In the genomic region with DNA sequence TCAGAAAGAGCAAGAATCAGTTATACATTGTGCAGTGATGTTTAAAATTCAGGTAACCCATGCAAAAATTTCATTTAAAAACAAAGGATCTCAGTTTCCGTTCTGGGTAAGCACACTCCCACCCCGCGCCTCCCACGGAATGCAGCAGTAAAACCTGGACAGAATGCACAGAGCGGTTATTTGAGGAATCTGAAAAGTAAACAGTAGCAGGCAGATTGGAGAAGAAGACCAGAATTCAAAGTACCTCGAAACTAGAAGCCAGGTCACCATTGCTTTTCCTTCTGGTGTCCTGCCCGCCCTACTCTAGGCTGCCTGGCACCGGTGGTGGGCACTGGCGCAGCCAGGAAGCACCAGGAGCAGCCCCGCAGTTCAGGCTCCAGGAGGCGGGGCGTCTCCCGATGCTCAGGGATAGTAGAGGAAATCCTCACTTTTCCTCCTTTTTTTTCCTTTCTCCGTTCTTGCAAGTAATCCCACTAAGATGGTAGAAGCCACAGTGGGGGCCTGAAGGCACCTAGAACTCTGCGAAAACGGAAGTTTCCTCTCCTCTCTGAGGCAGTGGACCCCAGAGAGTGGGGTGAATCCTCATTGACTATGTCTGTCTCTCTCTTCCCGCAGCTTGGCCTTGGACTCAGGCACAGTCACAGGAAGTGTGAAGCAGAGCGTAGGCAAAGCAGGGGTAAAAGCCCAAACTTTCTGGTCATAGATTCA, we compare ENCODE assay signal across 1 cellular context.
A peak's percentile ranks its signal among the peaks of the same experiment; 100 is the strongest.
TF ChIP-seq lines count a peak whose summit lies in the region.

No MANE protein-coding gene starts in this region.

TF ChIP-seq in HepG2, 621 proteins besides CTCF, POLR2A, EP300 and RAD21 (continued from another document and continues in another):
- TF ChIP-seq, protein P1, sequence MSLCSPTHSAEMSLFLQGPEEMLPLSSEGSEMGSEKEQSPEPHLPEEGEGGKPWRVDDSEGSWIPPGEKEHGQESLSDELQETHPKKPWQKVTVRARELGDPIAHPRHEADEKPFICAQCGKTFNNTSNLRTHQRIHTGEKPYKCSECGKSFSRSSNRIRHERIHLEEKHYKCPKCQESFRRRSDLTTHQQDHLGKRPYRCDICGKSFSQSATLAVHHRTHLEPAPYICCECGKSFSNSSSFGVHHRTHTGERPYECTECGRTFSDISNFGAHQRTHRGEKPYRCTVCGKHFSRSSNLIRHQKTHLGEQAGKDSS (CRISPR knock-in tag; IDR thresholded peaks at IDR 0.05; ENCODE audit: borderline replicate concordance, low read depth): 0 out of 2 replicates have a peak, but pooled peaks have one; percentile 29
- no peak for TF ChIP-seq ZNF644 (CRISPR knock-in tag; IDR thresholded peaks at IDR 0.05; ENCODE audit: low read depth)
- TF ChIP-seq ZNF292 (CRISPR knock-in tag; IDR thresholded peaks at IDR 0.05; ENCODE audit: borderline replicate concordance, low read depth): peak; percentile 73; the same call in 1 of the 2 replicates
- TF ChIP-seq SOX13 (IDR thresholded peaks at IDR 0.05): no peak
- 0 out of 4 replicates have a peak, but pooled peaks of 1 of the 2 experiments have one; percentile 30 for TF ChIP-seq SOX13 (CRISPR knock-in tag; conservative IDR thresholded peaks at IDR 0.05 in 1 of 2, IDR thresholded peaks at IDR 0.05 in 1 of 2)
- no peak for TF ChIP-seq FOSL2 (CRISPR knock-in tag; IDR thresholded peaks at IDR 0.05)
- TF ChIP-seq TBX2 (CRISPR knock-in tag; IDR thresholded peaks at IDR 0.05; ENCODE audit: borderline replicate concordance): 0 out of 2 replicates have a peak, but pooled peaks have one; percentile 20
- TF ChIP-seq TCF7L2 (IDR thresholded peaks at IDR 0.05; ENCODE audit: low read depth, low read length): no peak
- no peak for TF ChIP-seq ZNF788 (CRISPR knock-in tag; IDR thresholded peaks at IDR 0.05; ENCODE audit: borderline replicate concordance)
- TF ChIP-seq, protein P2, sequence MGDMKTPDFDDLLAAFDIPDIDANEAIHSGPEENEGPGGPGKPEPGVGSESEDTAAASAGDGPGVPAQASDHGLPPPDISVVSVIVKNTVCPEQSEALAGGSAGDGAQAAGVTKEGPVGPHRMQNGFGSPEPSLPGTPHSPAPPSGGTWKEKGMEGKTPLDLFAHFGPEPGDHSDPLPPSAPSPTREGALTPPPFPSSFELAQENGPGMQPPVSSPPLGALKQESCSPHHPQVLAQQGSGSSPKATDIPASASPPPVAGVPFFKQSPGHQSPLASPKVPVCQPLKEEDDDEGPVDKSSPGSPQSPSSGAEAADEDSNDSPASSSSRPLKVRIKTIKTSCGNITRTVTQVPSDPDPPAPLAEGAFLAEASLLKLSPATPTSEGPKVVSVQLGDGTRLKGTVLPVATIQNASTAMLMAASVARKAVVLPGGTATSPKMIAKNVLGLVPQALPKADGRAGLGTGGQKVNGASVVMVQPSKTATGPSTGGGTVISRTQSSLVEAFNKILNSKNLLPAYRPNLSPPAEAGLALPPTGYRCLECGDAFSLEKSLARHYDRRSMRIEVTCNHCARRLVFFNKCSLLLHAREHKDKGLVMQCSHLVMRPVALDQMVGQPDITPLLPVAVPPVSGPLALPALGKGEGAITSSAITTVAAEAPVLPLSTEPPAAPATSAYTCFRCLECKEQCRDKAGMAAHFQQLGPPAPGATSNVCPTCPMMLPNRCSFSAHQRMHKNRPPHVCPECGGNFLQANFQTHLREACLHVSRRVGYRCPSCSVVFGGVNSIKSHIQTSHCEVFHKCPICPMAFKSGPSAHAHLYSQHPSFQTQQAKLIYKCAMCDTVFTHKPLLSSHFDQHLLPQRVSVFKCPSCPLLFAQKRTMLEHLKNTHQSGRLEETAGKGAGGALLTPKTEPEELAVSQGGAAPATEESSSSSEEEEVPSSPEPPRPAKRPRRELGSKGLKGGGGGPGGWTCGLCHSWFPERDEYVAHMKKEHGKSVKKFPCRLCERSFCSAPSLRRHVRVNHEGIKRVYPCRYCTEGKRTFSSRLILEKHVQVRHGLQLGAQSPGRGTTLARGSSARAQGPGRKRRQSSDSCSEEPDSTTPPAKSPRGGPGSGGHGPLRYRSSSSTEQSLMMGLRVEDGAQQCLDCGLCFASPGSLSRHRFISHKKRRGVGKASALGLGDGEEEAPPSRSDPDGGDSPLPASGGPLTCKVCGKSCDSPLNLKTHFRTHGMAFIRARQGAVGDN (CRISPR knock-in tag; IDR thresholded peaks at IDR 0.05): peak; percentile 67
- TF ChIP-seq, protein P3, sequence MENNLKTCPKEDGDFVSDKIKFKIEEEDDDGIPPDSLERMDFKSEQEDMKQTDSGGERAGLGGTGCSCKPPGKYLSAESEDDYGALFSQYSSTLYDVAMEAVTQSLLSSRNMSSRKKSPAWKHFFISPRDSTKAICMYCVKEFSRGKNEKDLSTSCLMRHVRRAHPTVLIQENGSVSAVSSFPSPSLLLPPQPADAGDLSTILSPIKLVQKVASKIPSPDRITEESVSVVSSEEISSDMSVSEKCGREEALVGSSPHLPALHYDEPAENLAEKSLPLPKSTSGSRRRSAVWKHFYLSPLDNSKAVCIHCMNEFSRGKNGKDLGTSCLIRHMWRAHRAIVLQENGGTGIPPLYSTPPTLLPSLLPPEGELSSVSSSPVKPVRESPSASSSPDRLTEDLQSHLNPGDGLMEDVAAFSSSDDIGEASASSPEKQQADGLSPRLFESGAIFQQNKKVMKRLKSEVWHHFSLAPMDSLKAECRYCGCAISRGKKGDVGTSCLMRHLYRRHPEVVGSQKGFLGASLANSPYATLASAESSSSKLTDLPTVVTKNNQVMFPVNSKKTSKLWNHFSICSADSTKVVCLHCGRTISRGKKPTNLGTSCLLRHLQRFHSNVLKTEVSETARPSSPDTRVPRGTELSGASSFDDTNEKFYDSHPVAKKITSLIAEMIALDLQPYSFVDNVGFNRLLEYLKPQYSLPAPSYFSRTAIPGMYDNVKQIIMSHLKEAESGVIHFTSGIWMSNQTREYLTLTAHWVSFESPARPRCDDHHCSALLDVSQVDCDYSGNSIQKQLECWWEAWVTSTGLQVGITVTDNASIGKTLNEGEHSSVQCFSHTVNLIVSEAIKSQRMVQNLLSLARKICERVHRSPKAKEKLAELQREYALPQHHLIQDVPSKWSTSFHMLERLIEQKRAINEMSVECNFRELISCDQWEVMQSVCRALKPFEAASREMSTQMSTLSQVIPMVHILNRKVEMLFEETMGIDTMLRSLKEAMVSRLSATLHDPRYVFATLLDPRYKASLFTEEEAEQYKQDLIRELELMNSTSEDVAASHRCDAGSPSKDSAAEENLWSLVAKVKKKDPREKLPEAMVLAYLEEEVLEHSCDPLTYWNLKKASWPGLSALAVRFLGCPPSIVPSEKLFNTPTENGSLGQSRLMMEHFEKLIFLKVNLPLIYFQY (CRISPR knock-in tag; IDR thresholded peaks at IDR 0.05; ENCODE audit: borderline replicate concordance): no peak
- TF ChIP-seq PRMT3 (CRISPR knock-in tag; IDR thresholded peaks at IDR 0.05; ENCODE audit: borderline replicate concordance, low read depth): no peak
- no peak for TF ChIP-seq ARNTL (CRISPR knock-in tag; IDR thresholded peaks at IDR 0.05)
- TF ChIP-seq, protein P4, sequence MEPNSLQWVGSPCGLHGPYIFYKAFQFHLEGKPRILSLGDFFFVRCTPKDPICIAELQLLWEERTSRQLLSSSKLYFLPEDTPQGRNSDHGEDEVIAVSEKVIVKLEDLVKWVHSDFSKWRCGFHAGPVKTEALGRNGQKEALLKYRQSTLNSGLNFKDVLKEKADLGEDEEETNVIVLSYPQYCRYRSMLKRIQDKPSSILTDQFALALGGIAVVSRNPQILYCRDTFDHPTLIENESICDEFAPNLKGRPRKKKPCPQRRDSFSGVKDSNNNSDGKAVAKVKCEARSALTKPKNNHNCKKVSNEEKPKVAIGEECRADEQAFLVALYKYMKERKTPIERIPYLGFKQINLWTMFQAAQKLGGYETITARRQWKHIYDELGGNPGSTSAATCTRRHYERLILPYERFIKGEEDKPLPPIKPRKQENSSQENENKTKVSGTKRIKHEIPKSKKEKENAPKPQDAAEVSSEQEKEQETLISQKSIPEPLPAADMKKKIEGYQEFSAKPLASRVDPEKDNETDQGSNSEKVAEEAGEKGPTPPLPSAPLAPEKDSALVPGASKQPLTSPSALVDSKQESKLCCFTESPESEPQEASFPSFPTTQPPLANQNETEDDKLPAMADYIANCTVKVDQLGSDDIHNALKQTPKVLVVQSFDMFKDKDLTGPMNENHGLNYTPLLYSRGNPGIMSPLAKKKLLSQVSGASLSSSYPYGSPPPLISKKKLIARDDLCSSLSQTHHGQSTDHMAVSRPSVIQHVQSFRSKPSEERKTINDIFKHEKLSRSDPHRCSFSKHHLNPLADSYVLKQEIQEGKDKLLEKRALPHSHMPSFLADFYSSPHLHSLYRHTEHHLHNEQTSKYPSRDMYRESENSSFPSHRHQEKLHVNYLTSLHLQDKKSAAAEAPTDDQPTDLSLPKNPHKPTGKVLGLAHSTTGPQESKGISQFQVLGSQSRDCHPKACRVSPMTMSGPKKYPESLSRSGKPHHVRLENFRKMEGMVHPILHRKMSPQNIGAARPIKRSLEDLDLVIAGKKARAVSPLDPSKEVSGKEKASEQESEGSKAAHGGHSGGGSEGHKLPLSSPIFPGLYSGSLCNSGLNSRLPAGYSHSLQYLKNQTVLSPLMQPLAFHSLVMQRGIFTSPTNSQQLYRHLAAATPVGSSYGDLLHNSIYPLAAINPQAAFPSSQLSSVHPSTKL (CRISPR knock-in tag; IDR thresholded peaks at IDR 0.05): peak; percentile 73
- TF ChIP-seq TRIM24 (CRISPR knock-in tag; IDR thresholded peaks at IDR 0.05): no peak
- TF ChIP-seq ZMYM4 (CRISPR knock-in tag; IDR thresholded peaks at IDR 0.05): peak; percentile 34; the same call in 1 of the 2 replicates
- peak; percentile 51 for TF ChIP-seq ELF3 (CRISPR knock-in tag; IDR thresholded peaks at IDR 0.05)
- TF ChIP-seq AHR (CRISPR knock-in tag; IDR thresholded peaks at IDR 0.05): no peak
- TF ChIP-seq, protein P5, sequence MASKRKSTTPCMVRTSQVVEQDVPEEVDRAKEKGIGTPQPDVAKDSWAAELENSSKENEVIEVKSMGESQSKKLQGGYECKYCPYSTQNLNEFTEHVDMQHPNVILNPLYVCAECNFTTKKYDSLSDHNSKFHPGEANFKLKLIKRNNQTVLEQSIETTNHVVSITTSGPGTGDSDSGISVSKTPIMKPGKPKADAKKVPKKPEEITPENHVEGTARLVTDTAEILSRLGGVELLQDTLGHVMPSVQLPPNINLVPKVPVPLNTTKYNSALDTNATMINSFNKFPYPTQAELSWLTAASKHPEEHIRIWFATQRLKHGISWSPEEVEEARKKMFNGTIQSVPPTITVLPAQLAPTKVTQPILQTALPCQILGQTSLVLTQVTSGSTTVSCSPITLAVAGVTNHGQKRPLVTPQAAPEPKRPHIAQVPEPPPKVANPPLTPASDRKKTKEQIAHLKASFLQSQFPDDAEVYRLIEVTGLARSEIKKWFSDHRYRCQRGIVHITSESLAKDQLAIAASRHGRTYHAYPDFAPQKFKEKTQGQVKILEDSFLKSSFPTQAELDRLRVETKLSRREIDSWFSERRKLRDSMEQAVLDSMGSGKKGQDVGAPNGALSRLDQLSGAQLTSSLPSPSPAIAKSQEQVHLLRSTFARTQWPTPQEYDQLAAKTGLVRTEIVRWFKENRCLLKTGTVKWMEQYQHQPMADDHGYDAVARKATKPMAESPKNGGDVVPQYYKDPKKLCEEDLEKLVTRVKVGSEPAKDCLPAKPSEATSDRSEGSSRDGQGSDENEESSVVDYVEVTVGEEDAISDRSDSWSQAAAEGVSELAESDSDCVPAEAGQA (IDR thresholded peaks at IDR 0.05; ENCODE audit: low read depth): no peak
- TF ChIP-seq, protein P5 (CRISPR knock-in tag; IDR thresholded peaks at IDR 0.05; ENCODE audit: borderline replicate concordance): no peak
- no peak for TF ChIP-seq SPEN (CRISPR knock-in tag; IDR thresholded peaks at IDR 0.05; ENCODE audit: low read depth)
- no peak for TF ChIP-seq PHF5A (CRISPR knock-in tag; IDR thresholded peaks at IDR 0.05; ENCODE audit: low read depth, unreplicated experiment)
- TF ChIP-seq FLYWCH1 (CRISPR knock-in tag; IDR thresholded peaks at IDR 0.05): no peak
- TF ChIP-seq, protein P6, sequence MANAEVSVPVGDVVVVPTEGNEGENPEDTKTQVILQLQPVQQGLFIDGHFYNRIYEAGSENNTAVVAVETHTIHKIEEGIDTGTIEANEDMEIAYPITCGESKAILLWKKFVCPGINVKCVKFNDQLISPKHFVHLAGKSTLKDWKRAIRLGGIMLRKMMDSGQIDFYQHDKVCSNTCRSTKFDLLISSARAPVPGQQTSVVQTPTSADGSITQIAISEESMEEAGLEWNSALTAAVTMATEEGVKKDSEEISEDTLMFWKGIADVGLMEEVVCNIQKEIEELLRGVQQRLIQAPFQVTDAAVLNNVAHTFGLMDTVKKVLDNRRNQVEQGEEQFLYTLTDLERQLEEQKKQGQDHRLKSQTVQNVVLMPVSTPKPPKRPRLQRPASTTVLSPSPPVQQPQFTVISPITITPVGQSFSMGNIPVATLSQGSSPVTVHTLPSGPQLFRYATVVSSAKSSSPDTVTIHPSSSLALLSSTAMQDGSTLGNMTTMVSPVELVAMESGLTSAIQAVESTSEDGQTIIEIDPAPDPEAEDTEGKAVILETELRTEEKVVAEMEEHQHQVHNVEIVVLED (CRISPR knock-in tag; IDR thresholded peaks at IDR 0.05; ENCODE audit: borderline replicate concordance): no peak
- no peak for TF ChIP-seq ZNF263 (CRISPR knock-in tag; IDR thresholded peaks at IDR 0.05)
- 0 out of 2 replicates have a peak, but pooled peaks have one; percentile 49 for TF ChIP-seq DMAP1 (CRISPR knock-in tag; IDR thresholded peaks at IDR 0.05)
- no peak for TF ChIP-seq HOXA5 (CRISPR knock-in tag; IDR thresholded peaks at IDR 0.05)
- TF ChIP-seq, protein P7, sequence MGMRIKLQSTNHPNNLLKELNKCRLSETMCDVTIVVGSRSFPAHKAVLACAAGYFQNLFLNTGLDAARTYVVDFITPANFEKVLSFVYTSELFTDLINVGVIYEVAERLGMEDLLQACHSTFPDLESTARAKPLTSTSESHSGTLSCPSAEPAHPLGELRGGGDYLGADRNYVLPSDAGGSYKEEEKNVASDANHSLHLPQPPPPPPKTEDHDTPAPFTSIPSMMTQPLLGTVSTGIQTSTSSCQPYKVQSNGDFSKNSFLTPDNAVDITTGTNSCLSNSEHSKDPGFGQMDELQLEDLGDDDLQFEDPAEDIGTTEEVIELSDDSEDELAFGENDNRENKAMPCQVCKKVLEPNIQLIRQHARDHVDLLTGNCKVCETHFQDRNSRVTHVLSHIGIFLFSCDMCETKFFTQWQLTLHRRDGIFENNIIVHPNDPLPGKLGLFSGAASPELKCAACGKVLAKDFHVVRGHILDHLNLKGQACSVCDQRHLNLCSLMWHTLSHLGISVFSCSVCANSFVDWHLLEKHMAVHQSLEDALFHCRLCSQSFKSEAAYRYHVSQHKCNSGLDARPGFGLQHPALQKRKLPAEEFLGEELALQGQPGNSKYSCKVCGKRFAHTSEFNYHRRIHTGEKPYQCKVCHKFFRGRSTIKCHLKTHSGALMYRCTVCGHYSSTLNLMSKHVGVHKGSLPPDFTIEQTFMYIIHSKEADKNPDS (CRISPR knock-in tag; IDR thresholded peaks at IDR 0.05): no peak
- no peak for TF ChIP-seq FOXA1 (IDR thresholded peaks at IDR 0.05)
- TF ChIP-seq FOXA1 (CRISPR knock-in tag; IDR thresholded peaks at IDR 0.05): peak; percentile 86
